Comparison of ENCODE assay signal across 24 cellular contexts in the genomic region with DNA sequence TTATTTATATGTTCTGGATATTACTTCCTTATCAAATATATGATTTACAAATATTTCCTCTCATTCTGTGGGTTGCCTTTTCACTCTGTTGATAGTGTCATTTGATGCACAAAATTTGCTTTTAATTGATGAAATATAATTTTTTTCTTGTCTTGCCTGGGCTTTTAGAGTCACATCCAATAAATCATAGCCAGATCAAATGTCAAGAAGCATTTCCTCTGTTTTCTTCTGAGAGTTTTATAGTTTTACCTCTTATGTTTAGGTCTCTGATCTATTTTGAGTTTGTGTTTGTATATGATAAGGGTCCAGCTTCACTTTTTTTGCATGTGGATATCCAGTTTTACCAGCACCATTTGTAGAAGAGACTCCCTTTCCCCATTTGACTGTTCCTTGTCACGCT. TPM values are rescaled to one million over a fixed set of nuclear protein-coding genes. Genes with fewer than 3 reads are reported as not detected.
DNase-seq lines count a peak whose midpoint lies in the region; ATAC-seq, FAIRE-seq and TF ChIP-seq lines count a peak whose summit lies in the region.
"Had no signal": no experiment of that assay in that cellular context is flagged by ENCODE, and none has a peak within 500 bp of the region (broad histone marks: within the 10 kb centered on the region; RNA-seq: fewer than 3 reads in every experiment).

No MANE protein-coding gene starts in this region.

- no peak for TF ChIP-seq CTCF in breast epithelium (IDR thresholded peaks at IDR 0.05)

- H3K9me3 ChIP-seq in subcutaneous abdominal adipose tissue (ENCODE audit: control insufficient read depth in 5 of 5, low read length in 5 of 5) (no peaks in the 10 kb centered on the region), breast epithelium (peaks cover 0 to 5% of the 10 kb centered on the region in 2 donors)
- H3K9me3 ChIP-seq: BE2C had no signal

- no peak overlapping the region for H3K9ac ChIP-seq in subcutaneous abdominal adipose tissue (ENCODE audit: low read length in 5 of 5)
- H3K9ac ChIP-seq: BLaER1 had no signal

- peaks cover 8 to 34% (median 20%) of the 10 kb centered on the region in 5 donors for H3K36me3 ChIP-seq in subcutaneous abdominal adipose tissue (ENCODE audit: control insufficient read depth in 5 of 5, insufficient read depth in 5 of 5, low read length in 5 of 5)
- peaks cover 8% of the 10 kb centered on the region for H3K36me3 ChIP-seq in breast epithelium

- TF ChIP-seq POLR2A in breast epithelium (IDR thresholded peaks at IDR 0.05): no peak

- no peak for ATAC-seq in HG02973 (IDR thresholded peaks at IDR 0.05; ENCODE audit: unreplicated experiment)
- ATAC-seq: GM12878 had no signal

- DNase-seq in OCI-M1 (lab: John Stamatoyannopoulos, UW) (peak; percentile 23), breast epithelium (ENCODE audit: low spot score in 2 of 2) (no peak), GOT3 (lab: John Stamatoyannopoulos, UW) (no peak)
- DNase-seq: 8988T; ACHN; BE2C; C1 segment of cervical spinal cord; CD4-positive, alpha-beta memory T cell; CD4-positive, CD25-positive, alpha-beta regulatory T cell; CD8-positive, alpha-beta memory T cell; COR-L47; DMS 273 treated with DMSO at 0.1 percent for 48 hours; DMS153; DMS53; DMS79; DND-41; EL; GDM1 had no signal

- no peaks in the 10 kb centered on the region for H3K27me3 ChIP-seq in subcutaneous abdominal adipose tissue (ENCODE audit: control insufficient read depth in 5 of 5, insufficient read depth in 4 of 5, low read length in 5 of 5)
- no peaks in the 10 kb centered on the region for H3K27me3 ChIP-seq in breast epithelium
- H3K27me3 ChIP-seq: BE2C, BLaER1 had no signal

- H3K4me1 ChIP-seq in subcutaneous abdominal adipose tissue (ENCODE audit: control insufficient read depth in 5 of 5, insufficient read depth in 5 of 5, low read length in 5 of 5): peaks cover 0 to 5% (median 3%) of the 10 kb centered on the region in 5 donors
- no peaks in the 10 kb centered on the region for H3K4me1 ChIP-seq in breast epithelium
- H3K4me1 ChIP-seq: BE2C had no signal

- no peak overlapping the region for H3K4me3 ChIP-seq in subcutaneous abdominal adipose tissue (ENCODE audit: low read depth in 1 of 5, low read length in 5 of 5)
- no peak overlapping the region for H3K4me3 ChIP-seq in breast epithelium
- H3K4me3 ChIP-seq: BLaER1, GM12878 had no signal

- intact Hi-C loops in breast epithelium (cut with DNase I; ENCODE audit: low total_unique reads): no loop called here

- H3K27ac ChIP-seq in subcutaneous abdominal adipose tissue (ENCODE audit: low read depth, low read length): peak overlapping the region; percentile 37
- H3K27ac ChIP-seq in breast epithelium: no peak overlapping the region
- H3K27ac ChIP-seq: BLaER1 had no signal

- peak; percentile 31 for FAIRE-seq in colon (lab: Jason Lieb, UNC)
- FAIRE-seq: GM12878, GM18507 had no signal

RNA-seq across cellular contexts. Expression of gene CD46, which starts 29.5 kb away (rescaled TPM):
- 100 to 1,000 TPM; 203 to 283 (median 204) TPM for total RNA-seq in breast epithelium
